Comparison of ENCODE assay signal across 8 cellular contexts in the genomic region with DNA sequence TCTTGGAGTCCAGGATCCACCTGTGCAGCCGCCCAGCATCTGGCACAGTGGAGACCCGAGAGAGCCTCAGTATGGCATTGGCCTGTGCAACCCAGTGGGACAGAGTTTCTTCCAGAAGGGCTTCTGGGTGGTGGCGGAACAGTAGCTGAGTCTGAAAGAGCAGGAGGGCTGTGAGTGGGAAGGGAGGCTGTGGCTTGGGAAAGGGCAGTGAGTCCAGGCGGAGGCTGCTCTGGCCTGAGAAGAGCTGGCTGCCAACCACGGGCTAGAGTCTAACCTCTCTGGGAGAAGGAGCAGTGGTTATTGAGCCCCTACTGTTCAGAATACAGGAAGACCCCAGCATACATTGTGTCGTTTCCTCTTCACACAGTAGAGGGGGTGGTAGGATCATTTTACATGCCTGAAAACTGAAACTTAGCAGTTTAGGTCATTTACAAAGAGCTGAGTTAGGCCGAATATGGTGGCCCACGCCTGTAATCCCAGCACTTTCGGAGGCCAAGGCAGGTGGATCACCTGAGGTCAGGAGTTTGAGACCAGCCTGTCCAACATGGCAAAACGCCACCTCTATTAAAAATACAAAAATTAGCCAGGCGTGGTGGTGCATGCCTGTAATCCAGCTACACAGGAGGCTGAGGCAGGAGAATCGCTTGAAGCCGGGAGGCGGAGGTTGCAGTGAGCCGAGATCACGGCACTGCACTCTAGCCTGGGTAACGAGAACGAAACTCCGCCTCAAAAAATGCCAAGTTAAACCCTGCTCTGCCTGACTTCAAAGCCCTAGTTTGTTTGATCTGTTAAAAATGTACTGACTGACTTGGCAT. TPM values are rescaled to one million over a fixed set of nuclear protein-coding genes. Genes with fewer than 3 reads are reported as not detected.
A peak's percentile ranks its signal among the peaks of the same experiment; 100 is the strongest.
DNase-seq lines count a peak whose midpoint lies in the region; ATAC-seq and TF ChIP-seq lines count a peak whose summit lies in the region.

No MANE protein-coding gene starts in this region.

- no peaks in the 10 kb centered on the region for H3K9me3 ChIP-seq in fibroblast of lung (ENCODE audit: control insufficient read depth, insufficient read depth, low read depth, low read length)

- H3K27me3 Mint-ChIP-seq in osteocyte (ENCODE audit: unreplicated experiment) = no peaks in the 10 kb centered on the region

- peak overlapping the region; percentile 67 for H3K27ac Mint-ChIP-seq in osteocyte (ENCODE audit: unreplicated experiment)

- peaks cover 39% of the 10 kb centered on the region for H3K4me1 Mint-ChIP-seq in osteocyte (ENCODE audit: unreplicated experiment)

- peak overlapping the region in 3 of 4 experiments; percentile 20 to 87 (median 24) for H3K4me3 ChIP-seq in fibroblast of lung (replicated peaks in 1 of 4; ENCODE audit: control extremely low read depth in 1 of 4, insufficient read depth in 1 of 4, low read depth in 3 of 4, low read length in 4 of 4)

- H3K36me3 Mint-ChIP-seq in osteocyte (ENCODE audit: unreplicated experiment) = peaks cover 17% of the 10 kb centered on the region

- no peaks in the 10 kb centered on the region for H3K27me3 ChIP-seq in fibroblast of lung (ENCODE audit: control insufficient read depth, insufficient read depth, low read length)

- peak overlapping the region; percentile 20 for H3K9ac ChIP-seq in fibroblast of lung (ENCODE audit: insufficient read depth, low read length)

- no peak overlapping the region for H2AFZ ChIP-seq in fibroblast of lung (ENCODE audit: low read length)

- peaks cover 24% of the 10 kb centered on the region for H3K36me3 ChIP-seq in fibroblast of lung (ENCODE audit: control insufficient read depth, insufficient read depth, low read length)

- no peaks in the 10 kb centered on the region for H4K20me1 ChIP-seq in fibroblast of lung (ENCODE audit: control insufficient read depth, extremely low read depth, insufficient read depth, low read length)

- no peaks in the 10 kb centered on the region for H3K9me3 Mint-ChIP-seq in osteocyte (ENCODE audit: unreplicated experiment)

- no peak for DNase-seq in activated CD4-positive, CD25-positive, alpha-beta regulatory T cell (lab: John Stamatoyannopoulos, UW)
- DNase-seq in activated CD4-positive, alpha-beta T cell treated with anti-CD3 and anti-CD28 coated beads for 48 hours = peak; percentile 43
- peak; percentile 23 to 75 for DNase-seq in fibroblast of lung (ENCODE audit: low read depth in 2 of 2)
- no peak for DNase-seq in osteocyte (ENCODE audit: extremely low spot score, unreplicated experiment)
- no peak for DNase-seq in DMS153 (lab: John Stamatoyannopoulos, UW)
- no peak for DNase-seq in occipital lobe (lab: John Stamatoyannopoulos, UW)

- H3K27ac ChIP-seq in fibroblast of lung (ENCODE audit: insufficient read depth, low read length) = peak overlapping the region; percentile 97

- peak overlapping the region; percentile 96 for H3K4me2 ChIP-seq in fibroblast of lung (ENCODE audit: extremely low read depth, insufficient read depth, low read length)

- peaks cover 82% of the 10 kb centered on the region for H3K79me2 ChIP-seq in fibroblast of lung (ENCODE audit: control insufficient read depth, insufficient read depth, low read length)

- peak; percentile 8 to 12 for ATAC-seq in activated CD4-positive, CD25-positive, alpha-beta regulatory T cell treated with anti-CD3 and anti-CD28 coated beads, Interleukin-2, amount 50 U/mL, for 24 hours
- peak; percentile 32 for ATAC-seq in HG03196 (IDR thresholded peaks at IDR 0.05; ENCODE audit: unreplicated experiment)

- peaks cover 17% of the 10 kb centered on the region for H3K4me1 ChIP-seq in fibroblast of lung (ENCODE audit: control insufficient read depth, extremely low read depth, insufficient read depth, low read length)

- peak; percentile 37 to 62 for TF ChIP-seq CTCF in fibroblast of lung (conservative IDR thresholded peaks at IDR 0.05 in 1 of 2, IDR thresholded peaks at IDR 0.05 in 1 of 2; ENCODE audit: low read depth in 1 of 2, low read length in 2 of 2)
- TF ChIP-seq CTCF in osteocyte (IDR thresholded peaks at IDR 0.05) = peak; percentile 52

- H3K4me3 Mint-ChIP-seq in osteocyte (ENCODE audit: unreplicated experiment) = peak overlapping the region; percentile 2

RNA-seq across cellular contexts. Expression of a gene that starts 3.2 kb away (rescaled TPM):
- total RNA-seq in fibroblast of lung (68.1 and 83.7 TPM in 2 replicates), osteocyte (25.1 and 26.8 TPM in 2 replicates), occipital lobe (4.2 TPM)
- polyA plus RNA-seq in fibroblast of lung = 18.5 and 27.7 TPM in 2 replicates
- 17.7 and 30.2 TPM in 2 replicates for polyA plus RNA-seq in fibroblast of lung (2012)
- 35.1 and 60.8 TPM in 2 replicates for polyA minus RNA-seq in fibroblast of lung (ENCODE audit: low replicate concordance)

RNA-seq across cellular contexts. Expression of a gene that starts 14.5 kb away (rescaled TPM):
- total RNA-seq in fibroblast of lung (3.0 and 3.1 TPM in 2 replicates), osteocyte (8.4 and 10.2 TPM in 2 replicates), occipital lobe (not detected)
- polyA plus RNA-seq in fibroblast of lung = 2.2 TPM in 2 replicates
- 2.8 and 4.0 TPM in 2 replicates for polyA plus RNA-seq in fibroblast of lung (2012)
- 0.52 and 11.0 TPM in 2 replicates for polyA minus RNA-seq in fibroblast of lung (ENCODE audit: low replicate concordance)

Comparison
In these comparisons a context has a peak if more than half of its experiments do, and no peak if none do; other contexts are left out.
1. DNase-seq: peak in activated CD4-positive, alpha-beta T cell treated with anti-CD3 and anti-CD28 coated beads for 48 hours (single experiment) and fibroblast of lung (2 of 2); none in activated CD4-positive, CD25-positive, alpha-beta regulatory T cell (0 of 4), osteocyte (single experiment), DMS153 (single experiment) and occipital lobe (single experiment).